Comparison of ENCODE assay signal across 8 cellular contexts in genomic region chr17:75087558-75088453, GRCh38. TPM values are rescaled to one million over a fixed set of nuclear protein-coding genes. Genes with fewer than 3 reads are reported as not detected.
DNase-seq lines count a peak whose midpoint lies in the region; ATAC-seq and TF ChIP-seq lines count a peak whose summit lies in the region.

Gene SLC16A5 (plus strand): TSS chr17:75087954. CDS start chr17:75093637, 5,683 bp downstream.

- WGBS in right cardiac atrium: 3% methylated on average over 69 of the region's 69 CpGs

- H3K4me3 ChIP-seq in HFF-Myc (replicated peaks; ENCODE audit: low read depth, low read length) (peak within 1 kb of the TSS; percentile 54), SJSA1 (peak within 1 kb of the TSS; percentile 38), astrocyte of the spinal cord (ENCODE audit: low read depth, low read length) (peak within 1 kb of the TSS; percentile 44), right cardiac atrium (ENCODE audit: low read length) (peak within 1 kb of the TSS; percentile 30), retinal pigment epithelial cell (ENCODE audit: low read length) (peak within 1 kb of the TSS; percentile 50)

- no peaks in the 10 kb centered on the region for H3K36me3 ChIP-seq in SJSA1

- no peaks in the 10 kb centered on the region for H3K27me3 ChIP-seq in SJSA1 (replicated peaks)
- no peaks in the 10 kb centered on the region for H3K27me3 ChIP-seq in right cardiac atrium (ENCODE audit: control insufficient read depth, insufficient read depth)

- in situ Hi-C loops in astrocyte of the spinal cord (cut with HindIII; ENCODE audit: low sequenced_read_pairs): no loop called here

- TF ChIP-seq CTCF in HFF-Myc (IDR thresholded peaks at IDR 0.05; ENCODE audit: low read depth, low read length, missing control alignments) (no peak), astrocyte of the spinal cord (IDR thresholded peaks at IDR 0.05; ENCODE audit: low read depth, low read length) (no peak), retinal pigment epithelial cell (conservative IDR thresholded peaks at IDR 0.05; ENCODE audit: low read depth, low read length) (no peak)

- peak within 1 kb of the TSS; percentile 41 for H3K27ac ChIP-seq in SJSA1
- H3K27ac ChIP-seq in right cardiac atrium (ENCODE audit: low read length): peak within 1 kb of the TSS; percentile 88

- H3K9me3 ChIP-seq in SJSA1 (replicated peaks) (no peaks in the 10 kb centered on the region), right cardiac atrium (ENCODE audit: control insufficient read depth, low read length) (no peaks in the 10 kb centered on the region)

- H3K4me1 ChIP-seq in SJSA1 (replicated peaks): peaks cover 29% of the 10 kb centered on the region
- H3K4me1 ChIP-seq in right cardiac atrium (ENCODE audit: control insufficient read depth, insufficient read depth, low read length): peaks cover 6% of the 10 kb centered on the region

- peak; percentile 90 to 94 for ATAC-seq in right cardiac atrium

- intact Hi-C loops in right cardiac atrium (cut with DNase I): no loop called here

- peak; percentile 19 for DNase-seq in DMS153 (lab: John Stamatoyannopoulos, UW)
- DNase-seq in HFF-Myc (ENCODE audit: extremely low read depth, low read depth): peak; percentile 68
- DNase-seq in SJSA1 (ENCODE audit: low read depth in 1 of 2, low spot score in 2 of 2): peak; percentile 50 to 83
- peak; percentile 70 for DNase-seq in astrocyte of the spinal cord (ENCODE audit: low read depth, low spot score)
- DNase-seq in right cardiac atrium: peak; percentile 92 to 97 (median 97)
- DNase-seq in retinal pigment epithelial cell (ENCODE audit: low read depth): no peak
- no peak for DNase-seq in NCI-H128 (lab: John Stamatoyannopoulos, UW; ENCODE audit: unreplicated experiment)
- no peak for DNase-seq in NCI-H345 treated with DMSO at 0.1 percent for 48 hours (lab: John Stamatoyannopoulos, UW; ENCODE audit: unreplicated experiment)

RNA-seq across cellular contexts. Expression of gene SLC16A5, which starts in this region (rescaled TPM):
- total RNA-seq in SJSA1 (2014; rRNA removed; shearing (Covaris generic)): 0.50 and 0.71 TPM in 2 replicates
- total RNA-seq in right cardiac atrium: 10 to 100 TPM; 12.7 to 21.6 (median 18.5) TPM
- polyA plus RNA-seq in right cardiac atrium: 12.7 TPM

Comparison
In these comparisons a context has a peak if more than half of its experiments do, and no peak if none do; other contexts are left out.
1. Peak in DNase-seq, H3K4me3 ChIP-seq and H3K27ac ChIP-seq in SJSA1; RNA of the gene not detected or under 1 TPM.
2. DNase-seq: peak in DMS153 (single experiment), HFF-Myc (single experiment), astrocyte of the spinal cord (single experiment) and right cardiac atrium (3 of 3); none in retinal pigment epithelial cell (single experiment), NCI-H128 (single experiment) and NCI-H345 treated with DMSO at 0.1 percent for 48 hours (single experiment).
3. Peak in every context shown above with its lines, with median percentiles within 50 percentile points of each other: H3K4me3 ChIP-seq.